In the genomic region with DNA sequence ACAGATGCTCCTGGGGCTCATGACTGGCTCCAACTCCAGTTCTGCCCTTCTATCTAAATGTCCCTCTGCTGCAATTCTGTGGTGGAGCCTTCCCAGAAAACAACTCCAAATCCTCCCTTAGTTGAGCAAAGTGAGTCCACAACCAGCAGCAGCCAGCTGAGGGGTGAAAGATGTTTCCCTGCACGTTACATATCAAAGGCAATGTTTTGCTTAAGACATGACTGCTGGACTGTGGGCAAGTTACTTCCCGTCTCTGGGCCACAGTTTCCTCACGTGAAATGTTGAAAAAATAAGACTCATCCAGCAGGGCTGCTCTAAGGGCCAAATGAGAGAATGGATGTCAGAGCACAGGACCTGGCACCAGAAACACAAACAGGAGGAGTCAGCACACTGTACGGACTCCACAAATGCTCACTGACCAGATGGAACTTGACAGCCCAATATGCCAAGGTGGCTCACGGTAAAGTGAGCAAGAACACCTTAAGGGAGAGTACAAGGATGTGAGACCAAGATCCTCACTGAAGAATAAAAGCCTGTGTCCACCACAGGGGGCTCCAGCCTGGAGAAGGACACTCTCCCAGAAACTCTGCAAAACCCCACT, we compare ENCODE assay signal across 21 cellular contexts.
DNase-seq lines count a peak whose midpoint lies in the region; TF ChIP-seq lines count a peak whose summit lies in the region.
"Had no signal": no experiment of that assay in that cellular context is flagged by ENCODE, and none has a peak within 500 bp of the region (broad histone marks: within the 10 kb centered on the region; RNA-seq: fewer than 3 reads in every experiment).

No MANE protein-coding gene starts in this region.

- H3K27me3 ChIP-seq in osteoblast (ENCODE audit: insufficient read depth, low read length) (no peaks in the 10 kb centered on the region), prostate gland (replicated peaks; ENCODE audit: insufficient read depth) (no peaks in the 10 kb centered on the region)
- H3K27me3 ChIP-seq: BE2C, foreskin keratinocyte had no signal

- DNase-seq in CD1c-positive myeloid dendritic cell (ENCODE audit: extremely low spot score), result peak; percentile 69
- peak; percentile 40 to 64 for DNase-seq in NOMO-1 (lab: John Stamatoyannopoulos, UW; ENCODE audit: unreplicated experiment in 2 of 2)
- peak; percentile 51 for DNase-seq in cerebellum (ENCODE audit: low spot score)
- DNase-seq in osteoblast (ENCODE audit: insufficient read length, low spot score, missing footprints), result no peak
- no peak for DNase-seq in prostate gland (ENCODE audit: low spot score)
- no peak for DNase-seq in HCEC 1CT
- DNase-seq in NK-92 (lab: John Stamatoyannopoulos, UW; ENCODE audit: unreplicated experiment), result no peak
- no peak for DNase-seq in COR-L47 (lab: John Stamatoyannopoulos, UW)
- DNase-seq: activated B cell treated with CpG ODN at 0.5 μM for 24 hours; activated CD8-positive, alpha-beta memory T cell treated with anti-CD3 and anti-CD28 coated beads, Interleukin-2, amount 10 ng/mL, durations not matched to agents 7 days and 5 days; BE2C; DMS79; effector CD4-positive, alpha-beta T cell; NCI-H146; nephron progenitor cell; stimulated activated CD4-positive, alpha-beta T cell treated with anti-CD3 and anti-CD28 coated beads, Interleukin-2, amount 100 ng/mL, for 24 hours; stimulated activated CD8-positive, alpha-beta memory T cell treated with anti-CD3 and anti-CD28 coated beads, Interleukin-4, amount 100 ng/mL, for 48 hours; trophoblast cell had no signal

- no peaks in the 10 kb centered on the region for H3K79me2 ChIP-seq in osteoblast (ENCODE audit: insufficient read depth, low read length)

- peaks cover 41% of the 10 kb centered on the region for H3K4me1 ChIP-seq in osteoblast (ENCODE audit: insufficient read depth, low read length)
- H3K4me1 ChIP-seq in prostate gland (replicated peaks), result no peaks in the 10 kb centered on the region

- intact Hi-C loops in prostate gland (cut with DNase I), result loop anchor here (10.0 kb wide), 3 partner anchors 88 to 202 kb away; a partner anchor contains a TSS

- peak overlapping the region; percentile 38 for H2AFZ ChIP-seq in osteoblast (ENCODE audit: low read length)
- H2AFZ ChIP-seq: GM23338 had no signal

- H3K27ac ChIP-seq in osteoblast (ENCODE audit: low read depth, low read length) (peak overlapping the region; percentile 11), prostate gland (no peak overlapping the region)
- H3K27ac ChIP-seq: KMS-11 had no signal

- TF ChIP-seq CTCF in osteoblast (IDR thresholded peaks at IDR 0.05; ENCODE audit: extremely low read depth, low read depth, low read length) (no peak), prostate gland (IDR thresholded peaks at IDR 0.05) (no peak)

- no peaks in the 10 kb centered on the region for H4K20me1 ChIP-seq in osteoblast (ENCODE audit: insufficient read depth, low read length)

- no peaks in the 10 kb centered on the region for H3K36me3 ChIP-seq in osteoblast (ENCODE audit: insufficient read depth, low read length)
- H3K36me3 ChIP-seq in prostate gland, result no peaks in the 10 kb centered on the region
- H3K36me3 ChIP-seq: BE2C had no signal

- H3K4me3 ChIP-seq in osteoblast (ENCODE audit: insufficient read depth, low read length), result no peak overlapping the region
- H3K4me3 ChIP-seq in prostate gland, result no peak overlapping the region
- H3K4me3 ChIP-seq: GM23338 had no signal

- 87% methylated on average over 5 of the region's 5 CpGs for WGBS in prostate gland

- H3K9me3 ChIP-seq in osteoblast (ENCODE audit: low read depth, low read length) (no peaks in the 10 kb centered on the region), prostate gland (no peaks in the 10 kb centered on the region)
- H3K9me3 ChIP-seq: BE2C had no signal

- H3K4me2 ChIP-seq in osteoblast (ENCODE audit: insufficient read depth, low read length), result no peak overlapping the region
- H3K4me2 ChIP-seq: GM23338, KMS-11 had no signal

- TF ChIP-seq POLR2A in prostate gland (IDR thresholded peaks at IDR 0.05), result no peak

Comparison
In these comparisons a context has a peak if more than half of its experiments do, and no peak if none do; other contexts are left out.
1. DNase-seq: peak in CD1c-positive myeloid dendritic cell (single experiment), NOMO-1 (2 of 2) and cerebellum (single experiment); none in osteoblast (single experiment), prostate gland (single experiment), HCEC 1CT (single experiment), NK-92 (single experiment) and COR-L47 (single experiment).